Comparison of ENCODE assay signal across 1 cellular context in the genomic region with DNA sequence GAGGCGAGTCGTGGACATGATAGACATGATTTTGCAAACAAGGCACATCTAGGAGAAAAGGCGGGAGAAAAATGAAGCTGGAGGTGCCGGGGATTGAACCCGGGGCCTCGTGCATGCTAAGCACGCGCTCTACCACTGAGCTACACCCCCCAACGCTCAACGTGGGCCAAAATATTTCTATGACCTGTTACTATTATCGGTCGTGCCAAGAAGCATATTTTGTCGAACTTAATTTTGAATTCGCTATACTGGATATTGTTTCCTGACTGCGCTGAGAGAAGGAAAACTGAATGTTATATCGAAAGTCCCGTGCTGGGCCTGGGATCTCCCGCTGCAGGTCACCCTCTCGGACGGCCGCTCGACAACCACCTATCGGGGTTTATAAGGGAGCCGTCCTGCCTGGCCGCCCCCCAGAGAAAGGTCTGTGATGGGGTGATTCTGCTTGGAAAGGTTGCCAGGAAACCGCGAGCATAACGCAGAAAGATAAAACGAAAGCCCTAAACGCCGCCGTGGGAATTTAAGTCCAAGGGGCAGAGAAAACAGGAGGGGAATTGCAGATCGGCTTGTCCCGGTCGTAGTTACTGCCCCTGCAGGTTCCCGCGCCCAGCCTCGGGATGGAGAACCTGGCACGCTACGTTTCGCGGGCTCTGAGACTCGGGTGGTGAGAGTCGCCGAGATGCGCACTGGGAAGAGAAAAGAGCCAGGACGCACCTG.
TF ChIP-seq lines count a peak whose summit lies in the region.

No MANE protein-coding gene starts in this region.

TF ChIP-seq in HepG2, 621 proteins besides CTCF, POLR2A, EP300 and RAD21 (continued from another document and continues in another):
- TF ChIP-seq, protein P1, sequence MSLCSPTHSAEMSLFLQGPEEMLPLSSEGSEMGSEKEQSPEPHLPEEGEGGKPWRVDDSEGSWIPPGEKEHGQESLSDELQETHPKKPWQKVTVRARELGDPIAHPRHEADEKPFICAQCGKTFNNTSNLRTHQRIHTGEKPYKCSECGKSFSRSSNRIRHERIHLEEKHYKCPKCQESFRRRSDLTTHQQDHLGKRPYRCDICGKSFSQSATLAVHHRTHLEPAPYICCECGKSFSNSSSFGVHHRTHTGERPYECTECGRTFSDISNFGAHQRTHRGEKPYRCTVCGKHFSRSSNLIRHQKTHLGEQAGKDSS (CRISPR knock-in tag; IDR thresholded peaks at IDR 0.05; ENCODE audit: borderline replicate concordance, low read depth) = peak; percentile 61; the same call in 1 of the 2 replicates
- TF ChIP-seq, protein P2, sequence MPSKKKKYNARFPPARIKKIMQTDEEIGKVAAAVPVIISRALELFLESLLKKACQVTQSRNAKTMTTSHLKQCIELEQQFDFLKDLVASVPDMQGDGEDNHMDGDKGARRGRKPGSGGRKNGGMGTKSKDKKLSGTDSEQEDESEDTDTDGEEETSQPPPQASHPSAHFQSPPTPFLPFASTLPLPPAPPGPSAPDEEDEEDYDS (CRISPR knock-in tag; IDR thresholded peaks at IDR 0.05) = no peak; the same call in 1 of the 2 replicates
- peak; percentile 52; the same call in 1 of the 2 replicates for TF ChIP-seq MTA1 (CRISPR knock-in tag; IDR thresholded peaks at IDR 0.05; ENCODE audit: borderline replicate concordance)
- TF ChIP-seq, protein P3, sequence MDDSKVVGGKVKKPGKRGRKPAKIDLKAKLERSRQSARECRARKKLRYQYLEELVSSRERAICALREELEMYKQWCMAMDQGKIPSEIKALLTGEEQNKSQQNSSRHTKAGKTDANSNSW (CRISPR knock-in tag; IDR thresholded peaks at IDR 0.05; ENCODE audit: borderline replicate concordance) = no peak
- TF ChIP-seq GPN1 (CRISPR knock-in tag; IDR thresholded peaks at IDR 0.05; ENCODE audit: borderline replicate concordance) = no peak
- TF ChIP-seq NFE2L1 (CRISPR knock-in tag; IDR thresholded peaks at IDR 0.05; ENCODE audit: borderline replicate concordance) = no peak
- TF ChIP-seq ZNF367 (CRISPR knock-in tag; IDR thresholded peaks at IDR 0.05; ENCODE audit: borderline replicate concordance) = peak; percentile 66; the same call in 1 of the 2 replicates
- TF ChIP-seq ZNF30 (CRISPR knock-in tag; IDR thresholded peaks at IDR 0.05) = peak; percentile 90
- TF ChIP-seq ZBTB3 (CRISPR knock-in tag; IDR thresholded peaks at IDR 0.05; ENCODE audit: borderline replicate concordance, low read depth) = peak; percentile 59; the same call in 1 of the 2 replicates
- TF ChIP-seq, protein P4, sequence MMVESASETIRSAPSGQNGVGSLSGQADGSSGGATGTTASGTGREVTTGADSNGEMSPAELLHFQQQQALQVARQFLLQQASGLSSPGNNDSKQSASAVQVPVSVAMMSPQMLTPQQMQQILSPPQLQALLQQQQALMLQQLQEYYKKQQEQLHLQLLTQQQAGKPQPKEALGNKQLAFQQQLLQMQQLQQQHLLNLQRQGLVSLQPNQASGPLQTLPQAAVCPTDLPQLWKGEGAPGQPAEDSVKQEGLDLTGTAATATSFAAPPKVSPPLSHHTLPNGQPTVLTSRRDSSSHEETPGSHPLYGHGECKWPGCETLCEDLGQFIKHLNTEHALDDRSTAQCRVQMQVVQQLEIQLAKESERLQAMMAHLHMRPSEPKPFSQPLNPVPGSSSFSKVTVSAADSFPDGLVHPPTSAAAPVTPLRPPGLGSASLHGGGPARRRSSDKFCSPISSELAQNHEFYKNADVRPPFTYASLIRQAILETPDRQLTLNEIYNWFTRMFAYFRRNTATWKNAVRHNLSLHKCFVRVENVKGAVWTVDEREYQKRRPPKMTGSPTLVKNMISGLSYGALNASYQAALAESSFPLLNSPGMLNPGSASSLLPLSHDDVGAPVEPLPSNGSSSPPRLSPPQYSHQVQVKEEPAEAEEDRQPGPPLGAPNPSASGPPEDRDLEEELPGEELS (CRISPR knock-in tag; IDR thresholded peaks at IDR 0.05) = peak; percentile 57; the same call in 1 of the 2 replicates
- TF ChIP-seq ZNF274 (CRISPR knock-in tag; IDR thresholded peaks at IDR 0.05) = peak; percentile 73
- TF ChIP-seq, protein P5, sequence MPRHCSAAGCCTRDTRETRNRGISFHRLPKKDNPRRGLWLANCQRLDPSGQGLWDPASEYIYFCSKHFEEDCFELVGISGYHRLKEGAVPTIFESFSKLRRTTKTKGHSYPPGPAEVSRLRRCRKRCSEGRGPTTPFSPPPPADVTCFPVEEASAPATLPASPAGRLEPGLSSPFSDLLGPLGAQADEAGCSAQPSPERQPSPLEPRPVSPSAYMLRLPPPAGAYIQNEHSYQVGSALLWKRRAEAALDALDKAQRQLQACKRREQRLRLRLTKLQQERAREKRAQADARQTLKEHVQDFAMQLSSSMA (CRISPR knock-in tag; IDR thresholded peaks at IDR 0.05) = no peak; the same call in 1 of the 2 replicates
- no peak for TF ChIP-seq ZNF776 (CRISPR knock-in tag; IDR thresholded peaks at IDR 0.05)
- no peak for TF ChIP-seq MTA3 (CRISPR knock-in tag; IDR thresholded peaks at IDR 0.05)
- peak; percentile 26 for TF ChIP-seq ELF1 (CRISPR knock-in tag; IDR thresholded peaks at IDR 0.05)
- TF ChIP-seq ZNF75D (CRISPR knock-in tag; IDR thresholded peaks at IDR 0.05; ENCODE audit: borderline replicate concordance) = peak; percentile 77; the same call in 1 of the 2 replicates
- TF ChIP-seq TBX3 (IDR thresholded peaks at IDR 0.05; ENCODE audit: borderline replicate concordance) = no peak
- TF ChIP-seq, protein P6, sequence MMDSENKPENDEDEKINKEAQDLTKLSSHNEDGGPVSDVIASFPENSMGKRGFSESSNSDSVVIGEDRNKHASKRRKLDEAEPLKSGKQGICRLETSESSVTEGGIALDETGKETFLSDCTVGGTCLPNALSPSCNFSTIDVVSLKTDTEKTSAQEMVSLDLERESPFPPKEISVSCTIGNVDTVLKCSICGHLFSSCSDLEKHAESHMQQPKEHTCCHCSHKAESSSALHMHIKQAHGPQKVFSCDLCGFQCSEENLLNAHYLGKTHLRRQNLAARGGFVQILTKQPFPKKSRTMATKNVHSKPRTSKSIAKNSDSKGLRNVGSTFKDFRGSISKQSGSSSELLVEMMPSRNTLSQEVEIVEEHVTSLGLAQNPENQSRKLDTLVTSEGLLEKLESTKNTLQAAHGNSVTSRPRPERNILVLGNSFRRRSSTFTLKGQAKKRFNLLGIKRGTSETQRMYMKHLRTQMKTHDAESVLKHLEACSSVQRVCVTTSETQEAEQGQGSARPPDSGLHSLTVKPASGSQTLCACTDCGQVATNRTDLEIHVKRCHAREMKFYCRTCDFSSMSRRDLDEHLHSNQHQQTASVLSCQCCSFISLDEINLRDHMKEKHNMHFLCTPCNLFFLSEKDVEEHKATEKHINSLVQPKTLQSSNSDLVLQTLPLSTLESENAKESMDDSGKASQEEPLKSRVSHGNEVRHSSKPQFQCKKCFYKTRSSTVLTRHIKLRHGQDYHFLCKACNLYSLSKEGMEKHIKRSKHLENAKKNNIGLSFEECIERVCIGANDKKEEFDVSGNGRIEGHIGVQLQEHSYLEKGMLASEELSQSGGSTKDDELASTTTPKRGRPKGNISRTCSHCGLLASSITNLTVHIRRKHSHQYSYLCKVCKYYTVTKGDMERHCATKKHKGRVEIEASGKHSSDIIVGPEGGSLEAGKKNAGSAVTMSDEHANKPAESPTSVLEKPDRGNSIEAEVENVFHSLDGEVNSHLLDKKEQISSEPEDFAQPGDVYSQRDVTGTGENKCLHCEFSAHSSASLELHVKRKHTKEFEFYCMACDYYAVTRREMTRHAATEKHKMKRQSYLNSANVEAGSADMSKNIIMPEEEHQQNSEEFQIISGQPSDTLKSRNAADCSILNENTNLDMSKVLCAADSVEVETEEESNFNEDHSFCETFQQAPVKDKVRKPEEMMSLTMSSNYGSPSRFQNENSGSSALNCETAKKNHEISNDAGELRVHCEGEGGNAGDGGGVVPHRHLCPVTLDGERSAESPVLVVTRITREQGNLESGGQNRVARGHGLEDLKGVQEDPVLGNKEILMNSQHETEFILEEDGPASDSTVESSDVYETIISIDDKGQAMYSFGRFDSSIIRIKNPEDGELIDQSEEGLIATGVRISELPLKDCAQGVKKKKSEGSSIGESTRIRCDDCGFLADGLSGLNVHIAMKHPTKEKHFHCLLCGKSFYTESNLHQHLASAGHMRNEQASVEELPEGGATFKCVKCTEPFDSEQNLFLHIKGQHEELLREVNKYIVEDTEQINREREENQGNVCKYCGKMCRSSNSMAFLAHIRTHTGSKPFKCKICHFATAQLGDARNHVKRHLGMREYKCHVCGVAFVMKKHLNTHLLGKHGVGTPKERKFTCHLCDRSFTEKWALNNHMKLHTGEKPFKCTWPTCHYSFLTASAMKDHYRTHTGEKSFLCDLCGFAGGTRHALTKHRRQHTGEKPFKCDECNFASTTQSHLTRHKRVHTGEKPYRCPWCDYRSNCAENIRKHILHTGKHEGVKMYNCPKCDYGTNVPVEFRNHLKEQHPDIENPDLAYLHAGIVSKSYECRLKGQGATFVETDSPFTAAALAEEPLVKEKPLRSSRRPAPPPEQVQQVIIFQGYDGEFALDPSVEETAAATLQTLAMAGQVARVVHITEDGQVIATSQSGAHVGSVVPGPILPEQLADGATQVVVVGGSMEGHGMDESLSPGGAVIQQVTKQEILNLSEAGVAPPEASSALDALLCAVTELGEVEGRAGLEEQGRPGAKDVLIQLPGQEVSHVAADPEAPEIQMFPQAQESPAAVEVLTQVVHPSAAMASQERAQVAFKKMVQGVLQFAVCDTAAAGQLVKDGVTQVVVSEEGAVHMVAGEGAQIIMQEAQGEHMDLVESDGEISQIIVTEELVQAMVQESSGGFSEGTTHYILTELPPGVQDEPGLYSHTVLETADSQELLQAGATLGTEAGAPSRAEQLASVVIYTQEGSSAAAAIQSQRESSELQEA (CRISPR knock-in tag; IDR thresholded peaks at IDR 0.05; ENCODE audit: not compliant biosample characterization) = peak; percentile 97
- TF ChIP-seq ZNF205 (CRISPR knock-in tag; IDR thresholded peaks at IDR 0.05) = peak; percentile 57
- TF ChIP-seq, protein P7, sequence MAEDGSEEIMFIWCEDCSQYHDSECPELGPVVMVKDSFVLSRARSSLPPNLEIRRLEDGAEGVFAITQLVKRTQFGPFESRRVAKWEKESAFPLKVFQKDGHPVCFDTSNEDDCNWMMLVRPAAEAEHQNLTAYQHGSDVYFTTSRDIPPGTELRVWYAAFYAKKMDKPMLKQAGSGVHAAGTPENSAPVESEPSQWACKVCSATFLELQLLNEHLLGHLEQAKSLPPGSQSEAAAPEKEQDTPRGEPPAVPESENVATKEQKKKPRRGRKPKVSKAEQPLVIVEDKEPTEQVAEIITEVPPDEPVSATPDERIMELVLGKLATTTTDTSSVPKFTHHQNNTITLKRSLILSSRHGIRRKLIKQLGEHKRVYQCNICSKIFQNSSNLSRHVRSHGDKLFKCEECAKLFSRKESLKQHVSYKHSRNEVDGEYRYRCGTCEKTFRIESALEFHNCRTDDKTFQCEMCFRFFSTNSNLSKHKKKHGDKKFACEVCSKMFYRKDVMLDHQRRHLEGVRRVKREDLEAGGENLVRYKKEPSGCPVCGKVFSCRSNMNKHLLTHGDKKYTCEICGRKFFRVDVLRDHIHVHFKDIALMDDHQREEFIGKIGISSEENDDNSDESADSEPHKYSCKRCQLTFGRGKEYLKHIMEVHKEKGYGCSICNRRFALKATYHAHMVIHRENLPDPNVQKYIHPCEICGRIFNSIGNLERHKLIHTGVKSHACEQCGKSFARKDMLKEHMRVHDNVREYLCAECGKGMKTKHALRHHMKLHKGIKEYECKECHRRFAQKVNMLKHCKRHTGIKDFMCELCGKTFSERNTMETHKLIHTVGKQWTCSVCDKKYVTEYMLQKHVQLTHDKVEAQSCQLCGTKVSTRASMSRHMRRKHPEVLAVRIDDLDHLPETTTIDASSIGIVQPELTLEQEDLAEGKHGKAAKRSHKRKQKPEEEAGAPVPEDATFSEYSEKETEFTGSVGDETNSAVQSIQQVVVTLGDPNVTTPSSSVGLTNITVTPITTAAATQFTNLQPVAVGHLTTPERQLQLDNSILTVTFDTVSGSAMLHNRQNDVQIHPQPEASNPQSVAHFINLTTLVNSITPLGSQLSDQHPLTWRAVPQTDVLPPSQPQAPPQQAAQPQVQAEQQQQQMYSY (CRISPR knock-in tag; IDR thresholded peaks at IDR 0.05) = peak; percentile 15; the same call in 1 of the 2 replicates
- TF ChIP-seq, protein P8, sequence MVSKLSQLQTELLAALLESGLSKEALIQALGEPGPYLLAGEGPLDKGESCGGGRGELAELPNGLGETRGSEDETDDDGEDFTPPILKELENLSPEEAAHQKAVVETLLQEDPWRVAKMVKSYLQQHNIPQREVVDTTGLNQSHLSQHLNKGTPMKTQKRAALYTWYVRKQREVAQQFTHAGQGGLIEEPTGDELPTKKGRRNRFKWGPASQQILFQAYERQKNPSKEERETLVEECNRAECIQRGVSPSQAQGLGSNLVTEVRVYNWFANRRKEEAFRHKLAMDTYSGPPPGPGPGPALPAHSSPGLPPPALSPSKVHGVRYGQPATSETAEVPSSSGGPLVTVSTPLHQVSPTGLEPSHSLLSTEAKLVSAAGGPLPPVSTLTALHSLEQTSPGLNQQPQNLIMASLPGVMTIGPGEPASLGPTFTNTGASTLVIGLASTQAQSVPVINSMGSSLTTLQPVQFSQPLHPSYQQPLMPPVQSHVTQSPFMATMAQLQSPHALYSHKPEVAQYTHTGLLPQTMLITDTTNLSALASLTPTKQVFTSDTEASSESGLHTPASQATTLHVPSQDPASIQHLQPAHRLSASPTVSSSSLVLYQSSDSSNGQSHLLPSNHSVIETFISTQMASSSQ (IDR thresholded peaks at IDR 0.05; ENCODE audit: low read depth) = 0 out of 2 replicates have a peak, but pooled peaks have one; percentile 19
- TF ChIP-seq, protein P8 (CRISPR knock-in tag; IDR thresholded peaks at IDR 0.05; ENCODE audit: borderline replicate concordance) = no peak
- TF ChIP-seq, protein P9, sequence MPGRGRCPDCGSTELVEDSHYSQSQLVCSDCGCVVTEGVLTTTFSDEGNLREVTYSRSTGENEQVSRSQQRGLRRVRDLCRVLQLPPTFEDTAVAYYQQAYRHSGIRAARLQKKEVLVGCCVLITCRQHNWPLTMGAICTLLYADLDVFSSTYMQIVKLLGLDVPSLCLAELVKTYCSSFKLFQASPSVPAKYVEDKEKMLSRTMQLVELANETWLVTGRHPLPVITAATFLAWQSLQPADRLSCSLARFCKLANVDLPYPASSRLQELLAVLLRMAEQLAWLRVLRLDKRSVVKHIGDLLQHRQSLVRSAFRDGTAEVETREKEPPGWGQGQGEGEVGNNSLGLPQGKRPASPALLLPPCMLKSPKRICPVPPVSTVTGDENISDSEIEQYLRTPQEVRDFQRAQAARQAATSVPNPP (CRISPR knock-in tag; IDR thresholded peaks at IDR 0.05) = peak; percentile 79
- peak; percentile 37; the same call in 1 of the 2 replicates for TF ChIP-seq ZNF720 (CRISPR knock-in tag; IDR thresholded peaks at IDR 0.05)
- TF ChIP-seq ERF (CRISPR knock-in tag; IDR thresholded peaks at IDR 0.05) = peak; percentile 68
